Comparison of ENCODE assay signal across 19 cellular contexts in the genomic region with DNA sequence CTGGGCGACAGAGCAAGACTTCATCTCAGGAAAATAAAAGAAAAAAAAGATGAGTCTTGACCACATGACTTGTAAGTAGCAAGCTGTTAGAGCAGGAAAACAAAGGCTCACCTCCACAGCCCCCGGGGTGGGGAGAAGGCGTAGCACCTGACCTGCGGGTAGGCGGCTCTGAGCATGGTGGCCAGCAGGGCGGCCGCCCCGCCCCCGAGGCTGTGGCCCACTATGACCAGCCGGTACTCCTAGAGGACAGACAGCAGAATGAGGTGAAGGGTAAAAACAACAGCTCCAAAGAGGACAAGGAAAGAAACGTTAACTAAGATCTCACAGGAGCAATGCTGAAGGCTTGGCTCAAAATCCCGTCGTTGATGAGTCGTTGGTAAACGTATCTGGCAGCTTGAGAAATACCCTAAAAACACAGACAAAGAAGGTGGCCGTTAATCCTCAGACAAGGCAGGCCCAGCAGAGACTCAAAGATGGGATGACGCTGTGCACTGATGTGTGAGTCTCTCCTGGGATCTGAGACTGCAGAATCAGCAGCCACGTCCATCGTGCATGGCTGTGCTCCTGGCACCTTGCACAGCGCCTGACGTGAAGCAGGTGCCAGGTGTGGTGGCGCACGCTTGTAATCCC. TPM values are rescaled to one million over a fixed set of nuclear protein-coding genes. Genes with fewer than 3 reads are reported as not detected.
DNase-seq lines count a peak whose midpoint lies in the region; ATAC-seq, FAIRE-seq and TF ChIP-seq lines count a peak whose summit lies in the region.
"Had no signal": no experiment of that assay in that cellular context is flagged by ENCODE, and none has a peak within 500 bp of the region (broad histone marks: within the 10 kb centered on the region; RNA-seq: fewer than 3 reads in every experiment).

No MANE protein-coding gene starts in this region.

- ATAC-seq in A549, result peak; percentile 60 to 70; a peak in 5 of 6 replicates
- no peak for ATAC-seq in HG03139 (IDR thresholded peaks at IDR 0.05; ENCODE audit: unreplicated experiment)
- ATAC-seq in HG02870 (IDR thresholded peaks at IDR 0.05; ENCODE audit: unreplicated experiment), result no peak
- ATAC-seq in GM21515 (IDR thresholded peaks at IDR 0.05; ENCODE audit: unreplicated experiment), result no peak
- ATAC-seq: activated T-helper 17 cell treated with anti-CD3 and anti-CD28 coated beads, Interleukin-2, amount 50 U/mL, for 72 hours had no signal

- TF ChIP-seq CTCF in A549 (IDR thresholded peaks at IDR 0.05), result no peak
- 0 out of 2 replicates have a peak, but pooled peaks have one; percentile 6 for TF ChIP-seq CTCF in WERI-Rb-1 (IDR thresholded peaks at IDR 0.05; ENCODE audit: low read depth, low read length)

- H3K36me3 ChIP-seq in WERI-Rb-1, result peaks cover 83% of the 10 kb centered on the region
- H3K36me3 ChIP-seq in iPS-20b (ENCODE audit: insufficient read depth, low read depth, low read length), result peaks cover 79% of the 10 kb centered on the region
- H3K36me3 ChIP-seq: ovary had no signal

- no peak for TF ChIP-seq POLR2A in A549 (IDR thresholded peaks at IDR 0.05; ENCODE audit: low read length)

- H3K9me3 ChIP-seq in A549 (no peaks in the 10 kb centered on the region), WERI-Rb-1 (ENCODE audit: severe bottlenecking) (no peaks in the 10 kb centered on the region), iPS-20b (ENCODE audit: insufficient read depth, low read depth, low read length) (peaks cover 2% of the 10 kb centered on the region)
- H3K9me3 ChIP-seq: ascending aorta, ovary had no signal

- CTCF ChIA-PET in A549 (lab: Yijun Ruan, JAX), result interaction anchor here (0.5 to 0.9 kb wide), 3 partner anchors 8 to 329 kb away, joined by 3 to 4 read pairs (median 3); no protein-coding TSS in a partner anchor

- H3K4me2 ChIP-seq in A549, result no peak overlapping the region

- 69% methylated on average over 20 of the region's 23 CpGs for WGBS in A549 (ENCODE audit: missing lambda C conversion rate)

- POLR2A ChIA-PET in A549 (lab: Yijun Ruan, JAX), result no interaction called here

- TF ChIP-seq RAD21 in A549 (conservative IDR thresholded peaks at IDR 0.05 in 1 of 2, IDR thresholded peaks at IDR 0.05 in 1 of 2), result no peak

- DNase-seq in A549 (ENCODE audit: low read depth in 1 of 2, low spot score in 1 of 2) (peak in 1 of 2 experiments; percentile 38), HT1080 (ENCODE audit: low read depth) (peak; percentile 34), WERI-Rb-1 (no peak), NCI-H82 treated with DMSO at 0.1 percent for 48 hours (lab: John Stamatoyannopoulos, UW; ENCODE audit: unreplicated experiment) (no peak)
- DNase-seq: activated CD4-positive, alpha-beta T cell treated with anti-CD3 and anti-CD28 coated beads, Interleukin-2, amount 50 U/mL, for 1 hour; effector CD4-positive, alpha-beta T cell; foreskin fibroblast; HCEC 1CT; ovary; SHP77 treated with DMSO at 0.1 percent for 48 hours; stimulated activated CD4-positive, alpha-beta T cell treated with anti-CD3 and anti-CD28 coated beads, Interleukin-12 subunit alpha, Interleukin-12 subunit beta, amount 100 ng/mL, for 4 hours; T-helper 9 cell had no signal

- H3K4me3 ChIP-seq in A549 (no peak overlapping the region), WERI-Rb-1 (ENCODE audit: low read depth, low read length) (no peak overlapping the region), iPS-20b (ENCODE audit: low read length) (no peak overlapping the region)
- H3K4me3 ChIP-seq: ascending aorta, ovary had no signal

- H3K4me1 ChIP-seq in A549, result peaks cover 4% of the 10 kb centered on the region; the same call in 1 of the 3 replicates
- H3K4me1 ChIP-seq in iPS-20b (ENCODE audit: insufficient read depth, low read length), result peaks cover 2% of the 10 kb centered on the region; the same call in 1 of the 2 replicates
- H3K4me1 ChIP-seq: ascending aorta had no signal

- H3K27ac ChIP-seq in A549 (peak overlapping the region in 1 of 2 experiments; percentile 36; a peak in 1 of 6 replicates), WERI-Rb-1 (no peak overlapping the region), iPS-20b (ENCODE audit: low read length) (peak overlapping the region; percentile 53)
- H3K27ac ChIP-seq: ascending aorta, HL-60, ovary had no signal

- no peak for TF ChIP-seq EP300 in A549 (IDR thresholded peaks at IDR 0.05)

- no peak for FAIRE-seq in A549 (lab: Jason Lieb, UNC)

- H3K27me3 ChIP-seq in WERI-Rb-1 (ENCODE audit: insufficient read depth, low read depth, severe bottlenecking), result no peaks in the 10 kb centered on the region
- H3K27me3 ChIP-seq in iPS-20b (ENCODE audit: insufficient read depth, low read length), result no peaks in the 10 kb centered on the region
- H3K27me3 ChIP-seq: ascending aorta, ovary had no signal

- peak overlapping the region; percentile 22; the same call in 1 of the 2 replicates for H3K9ac ChIP-seq in iPS-20b (ENCODE audit: low read depth, low read length)

TF ChIP-seq in A549, 52 proteins besides CTCF, POLR2A, EP300 and RAD21:
- TF ChIP-seq FOSL2 (IDR thresholded peaks at IDR 0.05), result no peak
- TF ChIP-seq FOSL2 (CRISPR knock-in tag; IDR thresholded peaks at IDR 0.05), result 0 out of 2 replicates have a peak, but pooled peaks have one; percentile 21
- TF ChIP-seq ESRRA (IDR thresholded peaks at IDR 0.05; ENCODE audit: borderline replicate concordance, low read length), result no peak
- TF ChIP-seq, protein P1, sequence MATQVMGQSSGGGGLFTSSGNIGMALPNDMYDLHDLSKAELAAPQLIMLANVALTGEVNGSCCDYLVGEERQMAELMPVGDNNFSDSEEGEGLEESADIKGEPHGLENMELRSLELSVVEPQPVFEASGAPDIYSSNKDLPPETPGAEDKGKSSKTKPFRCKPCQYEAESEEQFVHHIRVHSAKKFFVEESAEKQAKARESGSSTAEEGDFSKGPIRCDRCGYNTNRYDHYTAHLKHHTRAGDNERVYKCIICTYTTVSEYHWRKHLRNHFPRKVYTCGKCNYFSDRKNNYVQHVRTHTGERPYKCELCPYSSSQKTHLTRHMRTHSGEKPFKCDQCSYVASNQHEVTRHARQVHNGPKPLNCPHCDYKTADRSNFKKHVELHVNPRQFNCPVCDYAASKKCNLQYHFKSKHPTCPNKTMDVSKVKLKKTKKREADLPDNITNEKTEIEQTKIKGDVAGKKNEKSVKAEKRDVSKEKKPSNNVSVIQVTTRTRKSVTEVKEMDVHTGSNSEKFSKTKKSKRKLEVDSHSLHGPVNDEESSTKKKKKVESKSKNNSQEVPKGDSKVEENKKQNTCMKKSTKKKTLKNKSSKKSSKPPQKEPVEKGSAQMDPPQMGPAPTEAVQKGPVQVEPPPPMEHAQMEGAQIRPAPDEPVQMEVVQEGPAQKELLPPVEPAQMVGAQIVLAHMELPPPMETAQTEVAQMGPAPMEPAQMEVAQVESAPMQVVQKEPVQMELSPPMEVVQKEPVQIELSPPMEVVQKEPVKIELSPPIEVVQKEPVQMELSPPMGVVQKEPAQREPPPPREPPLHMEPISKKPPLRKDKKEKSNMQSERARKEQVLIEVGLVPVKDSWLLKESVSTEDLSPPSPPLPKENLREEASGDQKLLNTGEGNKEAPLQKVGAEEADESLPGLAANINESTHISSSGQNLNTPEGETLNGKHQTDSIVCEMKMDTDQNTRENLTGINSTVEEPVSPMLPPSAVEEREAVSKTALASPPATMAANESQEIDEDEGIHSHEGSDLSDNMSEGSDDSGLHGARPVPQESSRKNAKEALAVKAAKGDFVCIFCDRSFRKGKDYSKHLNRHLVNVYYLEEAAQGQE (IDR thresholded peaks at IDR 0.05), result no peak
TF ChIP-seq in A549: peak in this region for 1.

RNA-seq across cellular contexts. Expression of a gene that starts 31.1 kb away (rescaled TPM):
- polyA plus RNA-seq in A549 (2011; rRNA removed) (19.3 and 19.7 TPM in 2 replicates), A549 (2017; fragmentation: RNase III; extraction: RNeasy Plus Mini Kit Qiagen cat#74134 plus additional on column Dnase treatment) (14.5 to 19.1 TPM (median 15.7 TPM) in 3 replicates)
- polyA plus RNA-seq in A549 (2012; cell fraction: cytosol; rRNA removed), result 15.8 and 18.5 TPM in 2 replicates
- polyA plus RNA-seq in A549 (2012; cell fraction: nucleus; rRNA removed), result 69.2 and 108 TPM in 2 replicates
- 32.9 and 46.0 TPM in 2 replicates for polyA minus RNA-seq in A549 (2011; rRNA and poly(A)+ RNA removed)
- 11.0 and 17.1 TPM in 2 replicates for total RNA-seq in HT1080 (2014; rRNA removed; shearing (Covaris generic))
- polyA plus RNA-seq in HT1080 (2015; cell fraction: cytosol; rRNA removed), result 9.8 and 13.1 TPM in 2 replicates
- 37.1 and 41.2 TPM in 2 replicates for polyA plus RNA-seq in HT1080 (2015; cell fraction: nucleus; rRNA removed)

RNA-seq across cellular contexts. Expression of a gene that starts 42.3 kb away (rescaled TPM):
- polyA plus RNA-seq in A549 (2011; rRNA removed) (446 and 516 TPM in 2 replicates), A549 (2017; fragmentation: RNase III; extraction: RNeasy Plus Mini Kit Qiagen cat#74134 plus additional on column Dnase treatment) (220 to 239 TPM (median 228 TPM) in 3 replicates)
- 334 and 374 TPM in 2 replicates for polyA plus RNA-seq in A549 (2012; cell fraction: cytosol; rRNA removed)
- polyA plus RNA-seq in A549 (2012; cell fraction: nucleus; rRNA removed), result 111 and 169 TPM in 2 replicates
- polyA minus RNA-seq in A549 (2011; rRNA and poly(A)+ RNA removed), result 144 and 149 TPM in 2 replicates
- 106 and 202 TPM in 2 replicates for total RNA-seq in HT1080 (2014; rRNA removed; shearing (Covaris generic))
- polyA plus RNA-seq in HT1080 (2015; cell fraction: cytosol; rRNA removed), result 342 and 349 TPM in 2 replicates
- polyA plus RNA-seq in HT1080 (2015; cell fraction: nucleus; rRNA removed), result 174 and 185 TPM in 2 replicates

Comparison
In these comparisons a context has a peak if more than half of its experiments do, and no peak if none do; other contexts are left out.
1. ATAC-seq: peak in A549 (2 of 2); none in HG03139 (single experiment), HG02870 (single experiment) and GM21515 (single experiment).